Comparison of ENCODE assay signal across 11 cellular contexts in genomic region chr7:50519350-50519749, GRCh38. TPM values are rescaled to one million over a fixed set of nuclear protein-coding genes. Genes with fewer than 3 reads are reported as not detected.
"Had no signal": no experiment of that assay in that cellular context is flagged by ENCODE, and none has a peak within 500 bp of the region (broad histone marks: within the 10 kb centered on the region; RNA-seq: fewer than 3 reads in every experiment).

No MANE protein-coding gene starts in this region.

RNA-seq across cellular contexts. Expression of gene DDC, which starts 45.9 kb away (rescaled TPM):
- total RNA-seq: activated B cell treated with CpG ODN at 0.5 μM for 24 hours; activated CD4-positive, alpha-beta memory T cell treated with anti-CD3 and anti-CD28 coated beads for 36 hours; activated CD4-positive, alpha-beta memory T cell treated with anti-CD3 and anti-CD28 coated beads, Interleukin-2, amount 10 ng/mL, durations not matched to agents 7 days and 5 days; activated CD4-positive, alpha-beta T cell treated with anti-CD3 and anti-CD28 coated beads, Interleukin-2, amount 10 ng/mL, durations not matched to agents 7 days and 5 days; activated CD8-positive, alpha-beta memory T cell treated with anti-CD3 and anti-CD28 coated beads, Interleukin-2, amount 10 ng/mL, durations not matched to agents 7 days and 5 days; activated CD8-positive, alpha-beta T cell treated with anti-CD3 and anti-CD28 coated beads, Interleukin-2, amount 10 ng/mL, durations not matched to agents 7 days and 5 days; T-cell; T-helper 1 cell treated with Interleukin-12 subunit alpha and Interleukin-12 subunit beta and Interleukin-4 antibody, amounts not matched to agents 30 ng/mL and 1 ng/mL, for 36 hours; T-helper 17 cell; T-helper 2 cell treated with Interferon-gamma antibody and Interleukin-4, amounts not matched to agents 100 ng/mL and 5 ng/mL, for 36 hours; WTC11 had no signal
